ENCODE assay signal across 8 cellular contexts in the genomic region with DNA sequence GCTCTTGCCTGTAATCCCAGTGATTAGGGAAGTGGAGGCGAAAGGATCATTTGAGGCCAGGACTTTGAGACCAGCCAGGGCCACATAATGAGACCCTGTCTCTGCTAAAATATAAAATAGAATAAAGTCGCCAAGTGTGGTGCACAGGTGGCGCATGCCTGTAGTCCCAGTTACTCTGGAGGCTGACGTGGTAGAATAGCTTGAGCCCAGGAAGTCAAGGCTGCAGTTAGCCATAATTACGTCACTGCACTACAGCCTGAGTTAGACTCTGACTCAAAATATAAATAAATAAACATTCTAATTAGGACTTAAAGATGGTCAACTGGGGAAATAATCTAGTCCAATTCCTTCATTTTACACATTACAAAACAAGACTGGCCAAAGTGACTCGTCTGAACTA. TPM values are rescaled to one million over a fixed set of nuclear protein-coding genes. Genes with fewer than 3 reads are reported as not detected.
DNase-seq lines count a peak whose midpoint lies in the region; ATAC-seq and TF ChIP-seq lines count a peak whose summit lies in the region.

No MANE protein-coding gene starts in this region.

- peak overlapping the region; percentile 97 for H3K4me3 Mint-ChIP-seq in type B pancreatic cell

- peak overlapping the region; percentile 86 for H3K27ac ChIP-seq in SJSA1
- peak overlapping the region; percentile 68 for H3K27ac ChIP-seq in mesodermal cell (ENCODE audit: low read depth, low read length, severe bottlenecking)

- H3K4me1 ChIP-seq in SJSA1 (replicated peaks): peaks cover 6% of the 10 kb centered on the region; the same call in 1 of the 2 replicates
- no peaks in the 10 kb centered on the region for H3K4me1 ChIP-seq in mesodermal cell (ENCODE audit: control insufficient read depth, insufficient read depth, low read length, poor library complexity, severe bottlenecking)

- H3K27me3 Mint-ChIP-seq in type B pancreatic cell: no peaks in the 10 kb centered on the region

- H3K36me3 ChIP-seq in SJSA1 (peaks cover 53% of the 10 kb centered on the region), mesodermal cell (ENCODE audit: control insufficient read depth, insufficient read depth, low read length) (peaks cover 41% of the 10 kb centered on the region)

- no peaks in the 10 kb centered on the region for H3K27me3 ChIP-seq in SJSA1 (replicated peaks)

- peaks cover 8% of the 10 kb centered on the region for H3K36me3 Mint-ChIP-seq in type B pancreatic cell

- WGBS in mesodermal cell (ENCODE audit: insufficient coverage in 2 of 2), 2 experiments: 52 to 57% methylated on average over 2 to 5 of the region's 6 CpGs

- H3K9me3 Mint-ChIP-seq in type B pancreatic cell: peaks cover 7% of the 10 kb centered on the region

- peak overlapping the region; percentile 94 for H3K27ac Mint-ChIP-seq in type B pancreatic cell

- H3K9me3 ChIP-seq in SJSA1 (replicated peaks) (no peaks in the 10 kb centered on the region), mesodermal cell (ENCODE audit: control insufficient read depth, low read length) (peaks cover 10% of the 10 kb centered on the region)

- peaks cover 8% of the 10 kb centered on the region for H3K4me1 Mint-ChIP-seq in type B pancreatic cell (ENCODE audit: unreplicated experiment)

- H3K4me3 ChIP-seq in SJSA1 (peak overlapping the region; percentile 74), mesodermal cell (ENCODE audit: extremely low read depth, insufficient read depth, low read length, poor library complexity, severe bottlenecking) (peak overlapping the region; percentile 74)

- TF ChIP-seq CTCF in type B pancreatic cell (conservative IDR thresholded peaks at IDR 0.05): no peak

- ATAC-seq in HG02938 (IDR thresholded peaks at IDR 0.05; ENCODE audit: unreplicated experiment) (peak; percentile 26), GM19035 (IDR thresholded peaks at IDR 0.05; ENCODE audit: unreplicated experiment) (no peak)

- peak; percentile 83 for DNase-seq in EH (ENCODE audit: low read depth)
- DNase-seq in SJSA1 (ENCODE audit: low read depth in 1 of 2, low spot score in 2 of 2): peak in 1 of 2 experiments; percentile 47
- DNase-seq in dedifferentiated amniotic fluid mesenchymal stem cell (ENCODE audit: extremely low spot score): peak; percentile 67
- DNase-seq in type B pancreatic cell (ENCODE audit: extremely low spot score, unreplicated experiment): no peak
- no peak for DNase-seq in nucleus accumbens (lab: John Stamatoyannopoulos, UW)

RNA-seq across cellular contexts. Expression of gene CHCHD2, which starts 0.8 kb away (rescaled TPM):
- total RNA-seq in SJSA1 (2014; rRNA removed; shearing (Covaris generic)): 613 and 738 TPM in 2 replicates
- 291 TPM for polyA plus RNA-seq in mesodermal cell (2013, experiment 1 of 2)
- polyA plus RNA-seq in mesodermal cell (2013, experiment 2 of 2): 279 TPM
- 61.8 and 251 TPM in 2 replicates for total RNA-seq in type B pancreatic cell (ENCODE audit: low replicate concordance)

RNA-seq across cellular contexts. Expression of gene NUPR2, which starts 10.7 kb away (rescaled TPM):
- not detected in 2 replicates for total RNA-seq in SJSA1 (2014; rRNA removed; shearing (Covaris generic))
- polyA plus RNA-seq in mesodermal cell (2013, experiment 1 of 2): not detected
- not detected for polyA plus RNA-seq in mesodermal cell (2013, experiment 2 of 2)
- not detected in 2 replicates for total RNA-seq in type B pancreatic cell (ENCODE audit: low replicate concordance)

RNA-seq across cellular contexts. Expression of gene PHKG1, which starts 12.8 kb away (rescaled TPM):
- total RNA-seq in SJSA1 (2014; rRNA removed; shearing (Covaris generic)): 0.21 and 0.50 TPM in 2 replicates
- 0.66 TPM for polyA plus RNA-seq in mesodermal cell (2013, experiment 1 of 2)
- not detected for polyA plus RNA-seq in mesodermal cell (2013, experiment 2 of 2)
- total RNA-seq in type B pancreatic cell (ENCODE audit: low replicate concordance): 1.8 TPM in 1 of 2 replicates, not detected in the other

RNA-seq across cellular contexts. Expression of gene SUMF2, which starts 41.4 kb away (rescaled TPM):
- total RNA-seq in SJSA1 (2014; rRNA removed; shearing (Covaris generic)): 100 and 117 TPM in 2 replicates
- polyA plus RNA-seq in mesodermal cell (2013, experiment 1 of 2): 133 TPM
- 125 TPM for polyA plus RNA-seq in mesodermal cell (2013, experiment 2 of 2)
- total RNA-seq in type B pancreatic cell (ENCODE audit: low replicate concordance): 125 and 127 TPM in 2 replicates

RNA-seq across cellular contexts. Expression of gene CCT6A, which starts 53.9 kb away (rescaled TPM):
- total RNA-seq in SJSA1 (2014; rRNA removed; shearing (Covaris generic)): 312 and 414 TPM in 2 replicates
- polyA plus RNA-seq in mesodermal cell (2013, experiment 1 of 2): 222 TPM
- 222 TPM for polyA plus RNA-seq in mesodermal cell (2013, experiment 2 of 2)
- total RNA-seq in type B pancreatic cell (ENCODE audit: low replicate concordance): 128 and 151 TPM in 2 replicates

Comparison
In these comparisons a context has a peak if more than half of its experiments do, and no peak if none do; other contexts are left out.
1. DNase-seq: peak in EH (single experiment) and dedifferentiated amniotic fluid mesenchymal stem cell (single experiment); none in type B pancreatic cell (single experiment) and nucleus accumbens (0 of 56).